11 cellular contexts compared by ENCODE assay signal in the genomic region with DNA sequence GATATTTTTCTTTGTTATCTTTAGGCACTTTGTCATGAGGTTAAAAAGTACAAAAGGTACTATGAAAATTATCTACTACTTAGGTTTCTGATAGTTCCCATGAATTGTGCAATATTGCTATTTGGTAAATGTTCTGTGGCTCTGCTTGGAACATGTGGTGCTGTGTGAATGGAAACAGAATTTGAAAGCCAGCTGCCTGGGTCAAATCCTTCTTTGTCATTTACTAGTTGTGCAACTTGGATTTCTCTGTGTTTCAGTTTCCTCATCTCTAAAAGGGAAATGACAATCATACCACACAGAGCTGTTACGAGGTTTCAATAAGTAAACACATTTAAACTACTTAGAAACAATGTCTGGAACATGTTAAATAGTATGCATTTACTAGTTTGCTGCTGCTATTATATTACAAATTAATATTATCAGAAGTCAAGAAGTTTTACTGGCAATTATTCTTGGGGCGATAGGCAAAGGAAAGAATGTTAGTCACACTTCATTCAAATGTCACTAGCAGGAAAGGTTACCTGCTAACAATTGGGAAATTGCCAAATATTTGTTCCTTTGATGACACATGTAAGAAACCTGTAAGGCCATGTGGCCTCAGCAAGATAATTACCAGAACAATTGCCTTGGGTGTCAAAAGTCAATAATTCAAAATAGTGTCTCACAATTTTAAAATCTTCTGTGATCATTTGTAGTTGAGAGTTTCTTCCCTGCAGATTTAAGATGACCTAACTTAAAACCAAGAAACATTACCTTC.
DNase-seq lines count a peak whose midpoint lies in the region; ATAC-seq and TF ChIP-seq lines count a peak whose summit lies in the region.
"Had no signal": no experiment of that assay in that cellular context is flagged by ENCODE, and none has a peak within 500 bp of the region (broad histone marks: within the 10 kb centered on the region; RNA-seq: fewer than 3 reads in every experiment).

No MANE protein-coding gene starts in this region.

- H3K27ac ChIP-seq in epithelial cell of prostate (peak overlapping the region; percentile 40), neutrophil (peak overlapping the region; percentile 87)

- no peaks in the 10 kb centered on the region for H3K36me3 Mint-ChIP-seq in Calu3 (ENCODE audit: insufficient read depth, unreplicated experiment)
- peaks cover 4% of the 10 kb centered on the region for H3K36me3 Mint-ChIP-seq in nephron progenitor cell (ENCODE audit: low read depth)

- H3K27ac Mint-ChIP-seq in Calu3 (ENCODE audit: unreplicated experiment) (no peak overlapping the region), nephron progenitor cell (no peak overlapping the region)
- H3K27ac Mint-ChIP-seq: IgD-negative memory B cell had no signal

- BruUV-seq in Calu3 (replicated peaks; lab: Mats Ljungman, UMichigan): no TSS peak

- H3K27me3 ChIP-seq in neutrophil: no peaks in the 10 kb centered on the region

- intact Hi-C loops in Calu3 (cut with micrococcal nuclease; ENCODE audit: unreplicated experiment): no loop called here

- H3K9me3 ChIP-seq in neutrophil: no peaks in the 10 kb centered on the region

- peak overlapping the region; percentile 47 to 53 for H3K4me3 ChIP-seq in neutrophil (ENCODE audit: low read depth in 1 of 2, low read length in 1 of 2)

- CTCF ChIA-PET in Calu3 (lab: Charles Lee): no interaction called here

- TF ChIP-seq CTCF in Calu3 (IDR thresholded peaks at IDR 0.05; ENCODE audit: unreplicated experiment) (no peak), neutrophil (IDR thresholded peaks at IDR 0.05) (no peak), nephron progenitor cell (IDR thresholded peaks at IDR 0.05) (no peak)

- H3K4me3 Mint-ChIP-seq in Calu3 (ENCODE audit: low read depth, unreplicated experiment) (no peak overlapping the region), nephron progenitor cell (no peak overlapping the region)
- H3K4me3 Mint-ChIP-seq: IgD-negative memory B cell had no signal

- peaks cover 32 to 36% of the 10 kb centered on the region in 2 experiments for H3K4me1 ChIP-seq in neutrophil (ENCODE audit: control insufficient read depth in 1 of 2, insufficient read depth in 1 of 2, low read depth in 1 of 2, low read length in 1 of 2)

- no peaks in the 10 kb centered on the region for H3K9me3 Mint-ChIP-seq in Calu3 (ENCODE audit: low read depth, unreplicated experiment)
- H3K9me3 Mint-ChIP-seq in nephron progenitor cell: peaks cover 8% of the 10 kb centered on the region

- H3K27me3 Mint-ChIP-seq in Calu3 (ENCODE audit: unreplicated experiment) (no peaks in the 10 kb centered on the region), nephron progenitor cell (ENCODE audit: low read depth, poor library complexity) (no peaks in the 10 kb centered on the region)
- H3K27me3 Mint-ChIP-seq: IgD-negative memory B cell had no signal

- DNase-seq in Calu3 (peak; percentile 25), NCI-H460 (ENCODE audit: extremely low read depth, low read depth) (peak; percentile 57), epithelial cell of prostate (ENCODE audit: low read depth, low spot score) (peak; percentile 44), mucosa of gallbladder (ENCODE audit: low spot score) (no peak), nephron progenitor cell (no peak)
- DNase-seq in stimulated activated naive CD8-positive, alpha-beta T cell treated with anti-CD3 and anti-CD28 coated beads, Interleukin-15, Interleukin-2, amounts not matched to agents 100 U/mL and 50 U/mL, for 24 hours: no peak
- DNase-seq: anterior cingulate cortex, T-helper 9 cell had no signal

- H3K36me3 ChIP-seq in neutrophil: no peaks in the 10 kb centered on the region

- H3K4me1 Mint-ChIP-seq in Calu3 (ENCODE audit: low read depth, unreplicated experiment) (peaks cover 25% of the 10 kb centered on the region), nephron progenitor cell (no peaks in the 10 kb centered on the region)
- H3K4me1 Mint-ChIP-seq: IgD-negative memory B cell had no signal

- no peak for ATAC-seq in stimulated activated naive CD8-positive, alpha-beta T cell treated with anti-CD3 and anti-CD28 coated beads, Interleukin-15, Interleukin-2, amounts not matched to agents 100 U/mL and 50 U/mL, for 24 hours
- no peak for ATAC-seq in HG03457 (IDR thresholded peaks at IDR 0.05; ENCODE audit: unreplicated experiment)

Comparison
In these comparisons a context has a peak if more than half of its experiments do, and no peak if none do; other contexts are left out.
1. DNase-seq: peak in Calu3 (single experiment), NCI-H460 (single experiment) and epithelial cell of prostate (single experiment); none in mucosa of gallbladder (single experiment), nephron progenitor cell (single experiment) and stimulated activated naive CD8-positive, alpha-beta T cell treated with anti-CD3 and anti-CD28 coated beads, Interleukin-15, Interleukin-2, amounts not matched to agents 100 U/mL and 50 U/mL, for 24 hours (single experiment).